Comparison of ENCODE assay signal across 1 cellular context in the genomic region with DNA sequence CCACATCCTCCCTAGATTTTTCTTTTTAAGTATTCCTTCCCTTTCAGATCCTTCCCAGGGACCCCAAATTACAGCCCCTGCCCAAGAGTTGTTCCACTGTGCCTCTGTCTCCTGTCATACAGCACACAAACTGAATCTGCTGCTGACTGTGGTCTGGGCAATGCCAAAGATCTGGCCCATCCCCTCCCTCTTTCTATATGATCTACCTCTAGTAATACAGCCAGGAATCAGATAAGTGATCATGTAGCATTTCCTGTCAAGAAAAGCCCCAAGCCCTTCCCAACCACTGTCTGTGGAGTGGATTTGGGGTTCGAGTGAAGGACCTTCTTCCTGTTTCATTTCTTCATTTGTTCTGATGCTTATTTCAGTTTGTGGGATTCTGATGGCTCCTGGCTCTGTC.
TF ChIP-seq lines count a peak whose summit lies in the region.

No MANE protein-coding gene starts in this region.

TF ChIP-seq in A549, 52 proteins besides CTCF, POLR2A, EP300 and RAD21:
- TF ChIP-seq HEYL (CRISPR knock-in tag; IDR thresholded peaks at IDR 0.05) (no peak), HDAC2 (IDR thresholded peaks at IDR 0.05) (peak; percentile 88), KDM5A (IDR thresholded peaks at IDR 0.05) (no peak), CHD2 (IDR thresholded peaks at IDR 0.05; ENCODE audit: low read length, partially characterized antibody) (no peak), BHLHE40 (IDR thresholded peaks at IDR 0.05; ENCODE audit: low read depth, low read length) (no peak), CEBPB (IDR thresholded peaks at IDR 0.05) (no peak), ZFP36 (IDR thresholded peaks at IDR 0.05; ENCODE audit: borderline replicate concordance, partially characterized antibody) (no peak), ZC3H11A (IDR thresholded peaks at IDR 0.05) (no peak), PBX3 (IDR thresholded peaks at IDR 0.05) (no peak), KDM1A (IDR thresholded peaks at IDR 0.05; ENCODE audit: low read depth) (peak; percentile 96), ELK1 (IDR thresholded peaks at IDR 0.05; ENCODE audit: low read depth, low read length) (no peak), ATOH8 (CRISPR knock-in tag; IDR thresholded peaks at IDR 0.05; ENCODE audit: low read depth) (no peak), TP53 (CRISPR knock-in tag; IDR thresholded peaks at IDR 0.05) (no peak), JUNB (IDR thresholded peaks at IDR 0.05) (no peak)
TF ChIP-seq in A549: peak in this region for 2.
